Comparison of ENCODE assay signal across 8 cellular contexts in genomic region chr9:127714916-127715442, GRCh38.
A peak's percentile ranks its signal among the peaks of the same experiment; 100 is the strongest.
DNase-seq lines count a peak whose midpoint lies in the region; ATAC-seq lines count a peak whose summit lies in the region.

No MANE protein-coding gene starts in this region.

- no peaks in the 10 kb centered on the region for H3K36me3 ChIP-seq in NT2/D1 (ENCODE audit: insufficient read depth, insufficient read length, low read length)
- H3K36me3 ChIP-seq in effector memory CD4-positive, alpha-beta T cell (ENCODE audit: control insufficient read depth, insufficient read depth, low read length), result no peaks in the 10 kb centered on the region
- H3K36me3 ChIP-seq in muscle layer of colon (ENCODE audit: insufficient read depth, low read length), result no peaks in the 10 kb centered on the region

- H3K27ac ChIP-seq in effector memory CD4-positive, alpha-beta T cell (ENCODE audit: insufficient read depth, low read length, poor library complexity, severe bottlenecking), result peak overlapping the region; percentile 66
- peak overlapping the region; percentile 74 for H3K27ac ChIP-seq in muscle layer of colon (ENCODE audit: low read depth, low read length)

- DNase-seq in activated CD8-positive, alpha-beta memory T cell treated with anti-CD3 and anti-CD28 coated beads, Interleukin-2, amount 50 U/mL, for 48 hours, result peak; percentile 66
- DNase-seq in activated CD8-positive, alpha-beta memory T cell treated with anti-CD3 and anti-CD28 coated beads, Interleukin-2, amount 50 U/mL, for 4 hours, result no peak
- no peak for DNase-seq in NT2/D1 (ENCODE audit: low read depth, low spot score)
- DNase-seq in effector memory CD4-positive, alpha-beta T cell, result peak in 1 of 3 donors; percentile 9
- no peak for DNase-seq in stimulated activated naive CD4-positive, alpha-beta T cell (lab: John Stamatoyannopoulos, UW)
- DNase-seq in NCI-H345 treated with DMSO at 0.1 percent for 48 hours (lab: John Stamatoyannopoulos, UW; ENCODE audit: unreplicated experiment), result no peak

- ATAC-seq in GM18861 (IDR thresholded peaks at IDR 0.05; ENCODE audit: unreplicated experiment), result no peak

- H3K4me1 ChIP-seq in NT2/D1 (ENCODE audit: insufficient read depth, insufficient read length) (peaks cover 15% of the 10 kb centered on the region), muscle layer of colon (ENCODE audit: insufficient read depth, low read length) (peaks cover 12% of the 10 kb centered on the region)
- peaks cover 25% of the 10 kb centered on the region for H3K4me1 ChIP-seq in effector memory CD4-positive, alpha-beta T cell (ENCODE audit: control insufficient read depth, insufficient read depth, low read length, poor library complexity, severe bottlenecking)

- H3K9me3 ChIP-seq in NT2/D1 (ENCODE audit: insufficient read depth, low read length), result no peaks in the 10 kb centered on the region
- no peaks in the 10 kb centered on the region for H3K9me3 ChIP-seq in effector memory CD4-positive, alpha-beta T cell (ENCODE audit: control insufficient read depth, low read length)
- H3K9me3 ChIP-seq in muscle layer of colon (ENCODE audit: low read length), result no peaks in the 10 kb centered on the region

- H3K4me3 ChIP-seq in NT2/D1 (ENCODE audit: insufficient read length, low read depth), result peak overlapping the region; percentile 85
- H3K4me3 ChIP-seq in effector memory CD4-positive, alpha-beta T cell (ENCODE audit: insufficient read depth, low read depth, low read length, poor library complexity, severe bottlenecking), result peak overlapping the region; percentile 91
- peak overlapping the region; percentile 75 to 88 for H3K4me3 ChIP-seq in muscle layer of colon (ENCODE audit: low read depth in 1 of 2, low read length in 2 of 2)

- H3K9ac ChIP-seq in NT2/D1 (ENCODE audit: insufficient read length, low read depth), result peak overlapping the region; percentile 81
- peak overlapping the region; percentile 53 for H3K9ac ChIP-seq in muscle layer of colon (ENCODE audit: low read length)

- H3K27me3 ChIP-seq in NT2/D1 (ENCODE audit: insufficient read depth, insufficient read length), result peaks cover 21% of the 10 kb centered on the region
- no peaks in the 10 kb centered on the region for H3K27me3 ChIP-seq in effector memory CD4-positive, alpha-beta T cell (replicated peaks; ENCODE audit: control insufficient read depth, insufficient read depth, low read length, poor library complexity, severe bottlenecking)
- no peaks in the 10 kb centered on the region for H3K27me3 ChIP-seq in muscle layer of colon (ENCODE audit: control insufficient read depth in 1 of 2, insufficient read depth in 2 of 2, low read length in 2 of 2)
